14 cellular contexts compared by ENCODE assay signal in genomic region chr14:104099096-104100041, GRCh38. TPM values are rescaled to one million over a fixed set of nuclear protein-coding genes. Genes with fewer than 3 reads are reported as not detected.
"Had no signal": no experiment of that assay in that cellular context is flagged by ENCODE, and none has a peak within 500 bp of the region (broad histone marks: within the 10 kb centered on the region; RNA-seq: fewer than 3 reads in every experiment).

No MANE protein-coding gene starts in this region.

- H3K36me3 ChIP-seq: left lung, neutrophil, tibial artery had no signal

- DNase-seq: activated CD4-positive, alpha-beta T cell treated with anti-CD3 and anti-CD28 coated beads, Interleukin-2, amount 50 U/mL, for 1 hour; activated CD4-positive, CD25-positive, alpha-beta regulatory T cell; activated naive CD4-positive, alpha-beta T cell treated with anti-CD3 and anti-CD28 coated beads for 36 hours; activated T-cell treated with anti-CD3 and anti-CD28 coated beads for 4 hours; effector memory CD4-positive, alpha-beta T cell; SHP77 had no signal

- ATAC-seq: activated T-helper 17 cell treated with anti-CD3 and anti-CD28 coated beads, Interleukin-2, amount 50 U/mL, for 72 hours had no signal

- H3K27me3 ChIP-seq: neutrophil had no signal

- H3K27ac ChIP-seq: left lung, neutrophil, tibial artery had no signal

- H3K4me3 ChIP-seq: left lung, tibial artery had no signal

- FAIRE-seq: TTC549 had no signal

- H3K9me3 ChIP-seq: left lung, neutrophil, tibial artery had no signal

RNA-seq across cellular contexts. Expression of gene ASPG, which starts 13.9 kb away (rescaled TPM):
- total RNA-seq: activated CD8-positive, alpha-beta memory T cell treated with anti-CD3 and anti-CD28 coated beads for 36 hours; activated naive CD4-positive, alpha-beta T cell treated with anti-CD3 and anti-CD28 coated beads for 36 hours; activated T-helper 17 cell treated with anti-CD3 and anti-CD28 coated beads, Interleukin-2, amount 50 U/mL, for 72 hours; epithelial cell of proximal tubule; progenitor cell of endocrine pancreas had no signal
